34 cellular contexts compared by ENCODE assay signal in genomic region chr10:104520653-104521052, GRCh38.
"Had no signal": no experiment of that assay in that cellular context is flagged by ENCODE, and none has a peak within 500 bp of the region (broad histone marks: within the 10 kb centered on the region; RNA-seq: fewer than 3 reads in every experiment).

No MANE protein-coding gene starts in this region.

- H3K4me3 Mint-ChIP-seq: activated B cell treated with CpG ODN at 0.5 μM for 24 hours; activated CD4-positive, alpha-beta memory T cell treated with anti-CD3 and anti-CD28 coated beads, Interleukin-2, amount 10 ng/mL, durations not matched to agents 7 days and 5 days; activated CD4-positive, alpha-beta T cell treated with anti-CD3 and anti-CD28 coated beads, Interleukin-2, amount 10 ng/mL, durations not matched to agents 24 days and 14 days; activated CD8-positive, alpha-beta memory T cell treated with anti-CD3 and anti-CD28 coated beads, Interleukin-2, amount 10 ng/mL, durations not matched to agents 7 days and 5 days; activated CD8-positive, alpha-beta T cell treated with anti-CD3 and anti-CD28 coated beads, Interleukin-2, amount 10 ng/mL, durations not matched to agents 7 days and 5 days; activated naive CD4-positive, alpha-beta T cell treated with anti-CD3 and anti-CD28 coated beads, Interleukin-2, amount 10 ng/mL, durations not matched to agents 7 days and 5 days; activated naive CD4-positive, alpha-beta T cell treated with anti-CD3 and anti-CD28 coated beads, Interleukin-2, amount 50 U/mL, for 24 hours; activated naive CD8-positive, alpha-beta T cell; activated naive CD8-positive, alpha-beta T cell treated with anti-CD3 and anti-CD28 coated beads, Interleukin-2, amount 10 ng/mL, durations not matched to agents 7 days and 5 days; activated naive CD8-positive, alpha-beta T cell treated with anti-CD3 and anti-CD28 coated beads, Interleukin-2, amount 50 U/mL, for 24 hours; activated T-cell treated with anti-CD3 and anti-CD28 coated beads, Interleukin-2, amount 50 U/mL, for 24 hours; T-helper 1 cell treated with Interleukin-12 subunit alpha and Interleukin-12 subunit beta and Interleukin-4 antibody, amounts not matched to agents 30 μg/mL and 1 μg/mL, for 36 hours; T-helper 2 cell treated with Interferon-gamma antibody and Interleukin-4, amounts not matched to agents 5 μg/mL and 100 μg/mL, for 36 hours had no signal

- H3K9me3 ChIP-seq: ascending aorta, breast epithelium had no signal

- H3K27me3 Mint-ChIP-seq: activated CD4-positive, alpha-beta memory T cell treated with anti-CD3 and anti-CD28 coated beads, Interleukin-2, amount 10 ng/mL, durations not matched to agents 7 days and 5 days had no signal

- H3K4me3 ChIP-seq: ascending aorta, breast epithelium had no signal

- H3K27ac Mint-ChIP-seq: activated B cell treated with CpG ODN at 0.5 μM for 24 hours; activated CD4-positive, alpha-beta memory T cell treated with anti-CD3 and anti-CD28 coated beads, Interleukin-2, amount 10 ng/mL, durations not matched to agents 7 days and 5 days; activated CD4-positive, alpha-beta T cell treated with anti-CD3 and anti-CD28 coated beads, Interleukin-2, amount 10 ng/mL, durations not matched to agents 24 days and 14 days; activated CD8-positive, alpha-beta memory T cell treated with anti-CD3 and anti-CD28 coated beads, Interleukin-2, amount 10 ng/mL, durations not matched to agents 7 days and 5 days; activated CD8-positive, alpha-beta T cell treated with anti-CD3 and anti-CD28 coated beads, Interleukin-2, amount 10 ng/mL, durations not matched to agents 7 days and 5 days; activated naive CD4-positive, alpha-beta T cell treated with anti-CD3 and anti-CD28 coated beads, Interleukin-2, amount 10 ng/mL, durations not matched to agents 7 days and 5 days; activated naive CD4-positive, alpha-beta T cell treated with anti-CD3 and anti-CD28 coated beads, Interleukin-2, amount 50 U/mL, for 24 hours; activated naive CD8-positive, alpha-beta T cell; activated naive CD8-positive, alpha-beta T cell treated with anti-CD3 and anti-CD28 coated beads, Interleukin-2, amount 10 ng/mL, durations not matched to agents 7 days and 5 days; activated naive CD8-positive, alpha-beta T cell treated with anti-CD3 and anti-CD28 coated beads, Interleukin-2, amount 50 U/mL, for 24 hours; activated T-cell treated with anti-CD3 and anti-CD28 coated beads, Interleukin-2, amount 50 U/mL, for 24 hours; activated T-helper 2 cell treated with anti-CD3 and anti-CD28 coated beads, Interferon-gamma antibody, Interleukin-2, Interleukin-4, amounts not matched to agents 10 μg/mL and 5 μg/mL and 100 μg/mL, durations not matched to agents 14 hours and 24 hours and 36 hours; T-helper 1 cell treated with Interleukin-12 subunit alpha and Interleukin-12 subunit beta and Interleukin-4 antibody, amounts not matched to agents 30 μg/mL and 1 μg/mL, for 36 hours; T-helper 2 cell treated with Interferon-gamma antibody and Interleukin-4, amounts not matched to agents 5 μg/mL and 100 μg/mL, for 36 hours had no signal

- H3K27me3 ChIP-seq: ascending aorta, brain microvascular endothelial cell, breast epithelium had no signal

- H3K4me1 Mint-ChIP-seq: activated B cell treated with CpG ODN at 0.5 μM for 24 hours; activated CD4-positive, alpha-beta memory T cell treated with anti-CD3 and anti-CD28 coated beads, Interleukin-2, amount 10 ng/mL, durations not matched to agents 7 days and 5 days; activated CD4-positive, alpha-beta T cell treated with anti-CD3 and anti-CD28 coated beads, Interleukin-2, amount 10 ng/mL, durations not matched to agents 24 days and 14 days; activated CD8-positive, alpha-beta memory T cell treated with anti-CD3 and anti-CD28 coated beads, Interleukin-2, amount 10 ng/mL, durations not matched to agents 7 days and 5 days; activated naive CD4-positive, alpha-beta T cell treated with anti-CD3 and anti-CD28 coated beads, Interleukin-2, amount 10 ng/mL, durations not matched to agents 7 days and 5 days; activated naive CD4-positive, alpha-beta T cell treated with anti-CD3 and anti-CD28 coated beads, Interleukin-2, amount 50 U/mL, for 24 hours; activated naive CD8-positive, alpha-beta T cell treated with anti-CD3 and anti-CD28 coated beads, Interleukin-2, amount 10 ng/mL, durations not matched to agents 7 days and 5 days; activated naive CD8-positive, alpha-beta T cell treated with anti-CD3 and anti-CD28 coated beads, Interleukin-2, amount 50 U/mL, for 24 hours had no signal

- H3K9me3 Mint-ChIP-seq: activated B cell treated with CpG ODN at 0.5 μM for 24 hours; activated CD4-positive, alpha-beta memory T cell treated with anti-CD3 and anti-CD28 coated beads, Interleukin-2, amount 10 ng/mL, durations not matched to agents 7 days and 5 days; activated CD4-positive, alpha-beta T cell treated with anti-CD3 and anti-CD28 coated beads, Interleukin-2, amount 10 ng/mL, durations not matched to agents 24 days and 14 days; activated naive CD4-positive, alpha-beta T cell treated with anti-CD3 and anti-CD28 coated beads, Interleukin-2, amount 10 ng/mL, durations not matched to agents 7 days and 5 days; activated naive CD4-positive, alpha-beta T cell treated with anti-CD3 and anti-CD28 coated beads, Interleukin-2, amount 50 U/mL, for 24 hours; activated naive CD8-positive, alpha-beta T cell treated with anti-CD3 and anti-CD28 coated beads, Interleukin-2, amount 10 ng/mL, durations not matched to agents 7 days and 5 days; activated naive CD8-positive, alpha-beta T cell treated with anti-CD3 and anti-CD28 coated beads, Interleukin-2, amount 50 U/mL, for 24 hours; activated T-cell treated with anti-CD3 and anti-CD28 coated beads, Interleukin-2, amount 50 U/mL, for 24 hours; activated T-helper 2 cell treated with anti-CD3 and anti-CD28 coated beads, Interferon-gamma antibody, Interleukin-2, Interleukin-4, amounts not matched to agents 10 μg/mL and 5 μg/mL and 100 μg/mL, durations not matched to agents 14 hours and 24 hours and 36 hours; T-helper 1 cell treated with Interleukin-12 subunit alpha and Interleukin-12 subunit beta and Interleukin-4 antibody, amounts not matched to agents 30 μg/mL and 1 μg/mL, for 36 hours; T-helper 2 cell treated with Interferon-gamma antibody and Interleukin-4, amounts not matched to agents 5 μg/mL and 100 μg/mL, for 36 hours had no signal

- H3K4me1 ChIP-seq: ascending aorta, breast epithelium had no signal

- H3K36me3 ChIP-seq: ascending aorta, brain microvascular endothelial cell, breast epithelium had no signal

- DNase-seq: activated B cell treated with CpG ODN at 0.5 μM for 24 hours; activated CD4-positive, alpha-beta memory T cell treated with anti-CD3 and anti-CD28 coated beads, Interleukin-2, amount 10 ng/mL, durations not matched to agents 7 days and 5 days; activated CD4-positive, alpha-beta T cell treated with anti-CD3 and anti-CD28 coated beads for 4 hours; activated CD4-positive, alpha-beta T cell treated with anti-CD3 and anti-CD28 coated beads, Interleukin-2, amount 10 ng/mL, durations not matched to agents 24 days and 14 days; activated CD4-positive, alpha-beta T cell treated with anti-CD3 and anti-CD28 coated beads, Interleukin-2, amount 50 U/mL, for 1 hour; activated CD4-positive, alpha-beta T cell treated with anti-CD3 and anti-CD28 coated beads, Interleukin-2, amount 50 U/mL, for 48 hours; activated CD4-positive, CD25-positive, alpha-beta regulatory T cell treated with anti-CD3 and anti-CD28 coated beads, Interleukin-2, amount 50 U/mL, for 72 hours; activated CD8-positive, alpha-beta memory T cell treated with anti-CD3 and anti-CD28 coated beads for 24 hours; activated CD8-positive, alpha-beta memory T cell treated with anti-CD3 and anti-CD28 coated beads, Interleukin-2, amount 10 ng/mL, durations not matched to agents 7 days and 5 days; activated CD8-positive, alpha-beta memory T cell treated with anti-CD3 and anti-CD28 coated beads, Interleukin-2, amount 50 U/mL, for 48 hours; activated CD8-positive, alpha-beta T cell treated with anti-CD3 and anti-CD28 coated beads, Interleukin-2, amount 10 ng/mL, durations not matched to agents 7 days and 5 days; activated effector memory CD4-positive, alpha-beta T cell treated with Interleukin-2 at 50 U/mL for 16 hours; activated gamma-delta T cell; activated naive CD4-positive, alpha-beta T cell treated with anti-CD3 and anti-CD28 coated beads, Interleukin-2, amount 10 ng/mL, durations not matched to agents 7 days and 5 days; activated naive CD4-positive, alpha-beta T cell treated with Interleukin-2 at 50 U/mL for 16 hours; activated naive CD8-positive, alpha-beta T cell treated with anti-CD3 and anti-CD28 coated beads, Interleukin-2, amount 10 ng/mL, durations not matched to agents 7 days and 5 days; activated naive CD8-positive, alpha-beta T cell treated with anti-CD3 and anti-CD28 coated beads, Interleukin-2, amount 50 U/mL, for 24 hours; activated T-cell treated with anti-CD3 and anti-CD28 coated beads, Interleukin-2, amount 50 U/mL, for 24 hours; activated T-cell treated with anti-CD3 and anti-CD28 coated beads, Interleukin-2, amount 50 U/mL, for 48 hours; amygdala; anterior cingulate cortex; brain microvascular endothelial cell; central memory CD4-positive, alpha-beta T cell; T-helper 1 cell; T-helper 2 cell; T-helper 9 cell had no signal

- H3K27ac ChIP-seq: ascending aorta, brain microvascular endothelial cell, breast epithelium, VCaP had no signal

- H3K36me3 Mint-ChIP-seq: activated CD8-positive, alpha-beta memory T cell treated with anti-CD3 and anti-CD28 coated beads, Interleukin-2, amount 10 ng/mL, durations not matched to agents 7 days and 5 days; activated naive CD4-positive, alpha-beta T cell treated with anti-CD3 and anti-CD28 coated beads, Interleukin-2, amount 10 ng/mL, durations not matched to agents 7 days and 5 days; activated naive CD4-positive, alpha-beta T cell treated with anti-CD3 and anti-CD28 coated beads, Interleukin-2, amount 50 U/mL, for 24 hours; activated naive CD8-positive, alpha-beta T cell; activated naive CD8-positive, alpha-beta T cell treated with anti-CD3 and anti-CD28 coated beads, Interleukin-2, amount 10 ng/mL, durations not matched to agents 7 days and 5 days had no signal
